Comparison of ENCODE assay signal across 24 cellular contexts in the genomic region with DNA sequence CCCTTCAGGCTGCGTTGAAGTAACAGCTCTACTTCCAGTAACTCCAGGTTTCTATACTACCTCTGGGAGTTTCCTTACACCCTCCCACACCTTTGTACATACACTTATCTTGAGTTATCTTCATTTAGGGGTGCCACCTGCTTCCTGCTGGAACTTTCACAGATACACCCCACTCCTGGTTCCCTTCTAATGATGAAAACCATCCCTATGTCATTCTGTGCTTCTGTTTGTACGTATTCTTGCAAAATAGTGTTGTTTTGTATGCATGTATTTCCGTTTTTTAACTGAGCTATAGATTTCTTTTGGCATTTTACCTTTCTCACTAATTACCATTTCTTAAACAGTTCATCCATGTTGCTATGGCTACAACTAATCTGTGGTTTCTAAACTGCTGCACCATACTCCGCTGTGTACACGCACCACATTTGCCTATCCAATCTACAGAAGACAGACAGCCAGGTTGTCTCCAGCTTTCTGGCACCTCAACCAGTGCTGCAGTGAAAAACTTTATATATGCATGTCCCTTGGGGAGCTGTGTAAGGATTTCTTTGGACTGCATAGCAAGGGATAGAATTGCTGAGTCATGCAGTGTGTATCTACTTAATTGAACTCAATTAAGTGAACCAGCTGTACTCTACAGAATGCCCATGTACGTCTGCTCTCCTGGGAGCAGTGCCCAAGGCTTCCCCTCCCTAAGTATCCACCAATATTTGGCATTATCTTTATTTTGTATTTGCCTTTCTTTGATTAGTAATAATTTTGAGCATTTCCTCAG.
DNase-seq lines count a peak whose midpoint lies in the region; ATAC-seq, FAIRE-seq and TF ChIP-seq lines count a peak whose summit lies in the region.
"Had no signal": no experiment of that assay in that cellular context is flagged by ENCODE, and none has a peak within 500 bp of the region (broad histone marks: within the 10 kb centered on the region; RNA-seq: fewer than 3 reads in every experiment).

No MANE protein-coding gene starts in this region.

- H3K9me3 Mint-ChIP-seq in activated CD8-positive, alpha-beta memory T cell treated with anti-CD3 and anti-CD28 coated beads, Interleukin-2, amount 10 ng/mL, durations not matched to agents 7 days and 5 days (ENCODE audit: low read depth), result no peaks in the 10 kb centered on the region
- H3K9me3 Mint-ChIP-seq: T-helper 2 cell treated with Interferon-gamma antibody and Interleukin-4, amounts not matched to agents 5 μg/mL and 100 μg/mL, for 36 hours had no signal

- no peaks in the 10 kb centered on the region for H3K36me3 ChIP-seq in hepatocyte (replicated peaks; ENCODE audit: insufficient read depth, low read depth)
- H3K36me3 ChIP-seq: BLaER1 had no signal

- H3K79me2 ChIP-seq in hepatocyte, result no peaks in the 10 kb centered on the region

- H3K27me3 Mint-ChIP-seq in activated CD8-positive, alpha-beta memory T cell treated with anti-CD3 and anti-CD28 coated beads, Interleukin-2, amount 10 ng/mL, durations not matched to agents 7 days and 5 days, result peaks cover 14% of the 10 kb centered on the region

- H3K27ac Mint-ChIP-seq in activated CD8-positive, alpha-beta memory T cell treated with anti-CD3 and anti-CD28 coated beads, Interleukin-2, amount 10 ng/mL, durations not matched to agents 7 days and 5 days, result no peak overlapping the region
- H3K27ac Mint-ChIP-seq: CD4-positive, CD25-positive, alpha-beta regulatory T cell; T-cell; T-helper 2 cell treated with Interferon-gamma antibody and Interleukin-4, amounts not matched to agents 5 μg/mL and 100 μg/mL, for 36 hours had no signal

- no peak for TF ChIP-seq EP300 in A549 (IDR thresholded peaks at IDR 0.05)

- CTCF ChIA-PET in A549 (lab: Yijun Ruan, JAX), result interaction anchor here (0.8 to 2.0 kb wide), 2 partner anchors 9 to 53 kb away, joined by 3 to 5 read pairs; no protein-coding TSS in a partner anchor
- CTCF ChIA-PET in activated CD8-positive, alpha-beta memory T cell treated with anti-CD3 and anti-CD28 coated beads, Interleukin-2, amount 10 ng/mL, durations not matched to agents 7 days and 5 days (lab: Charles Lee), result no interaction called here

- no peak for TF ChIP-seq RAD21 in A549 (conservative IDR thresholded peaks at IDR 0.05 in 1 of 2, IDR thresholded peaks at IDR 0.05 in 1 of 2)

- H3K27ac ChIP-seq in A549 (no peak overlapping the region), hepatocyte (no peak overlapping the region)
- H3K27ac ChIP-seq: 22Rv1, BLaER1, RWPE1 had no signal

- no peaks in the 10 kb centered on the region for H3K4me1 Mint-ChIP-seq in activated CD8-positive, alpha-beta memory T cell treated with anti-CD3 and anti-CD28 coated beads, Interleukin-2, amount 10 ng/mL, durations not matched to agents 7 days and 5 days
- H3K4me1 Mint-ChIP-seq: CD4-positive, CD25-positive, alpha-beta regulatory T cell; T-cell had no signal

- no peaks in the 10 kb centered on the region for H3K9me2 ChIP-seq in hepatocyte (replicated peaks; ENCODE audit: insufficient read depth)

- no peak overlapping the region for H3K4me3 Mint-ChIP-seq in activated CD8-positive, alpha-beta memory T cell treated with anti-CD3 and anti-CD28 coated beads, Interleukin-2, amount 10 ng/mL, durations not matched to agents 7 days and 5 days
- H3K4me3 Mint-ChIP-seq: CD4-positive, CD25-positive, alpha-beta regulatory T cell; T-cell; T-helper 2 cell treated with Interferon-gamma antibody and Interleukin-4, amounts not matched to agents 5 μg/mL and 100 μg/mL, for 36 hours had no signal

- 30% methylated on average over 6 of the region's 6 CpGs for WGBS in A549 (ENCODE audit: missing lambda C conversion rate)
- WGBS in hepatocyte (ENCODE audit: low lambda C conversion rate, missing lambda C conversion rate), result 88% methylated on average over 6 of the region's 6 CpGs

- H3K4me1 ChIP-seq in A549, result no peaks in the 10 kb centered on the region
- no peaks in the 10 kb centered on the region for H3K4me1 ChIP-seq in hepatocyte (ENCODE audit: insufficient read depth)
- H3K4me1 ChIP-seq: BLaER1 had no signal

- POLR2A ChIA-PET in A549 (lab: Yijun Ruan, JAX), result no interaction called here

- FAIRE-seq in A549 (lab: Jason Lieb, UNC), result no peak
- FAIRE-seq: G401.6 had no signal

- DNase-seq in NCI-H1105 treated with DMSO at 0.1 percent for 48 hours (lab: John Stamatoyannopoulos, UW), result peak; percentile 7
- DNase-seq in NCI-H1105 (lab: John Stamatoyannopoulos, UW), result no peak
- DNase-seq in A549 (ENCODE audit: low read depth in 1 of 2, low spot score in 1 of 2), result no peak
- DNase-seq in NCI-H2171 (lab: John Stamatoyannopoulos, UW), result peak; percentile 34
- peak; percentile 26 for DNase-seq in RPMI7951 (ENCODE audit: low read depth)
- no peak for DNase-seq in hepatocyte (ENCODE audit: low spot score)
- DNase-seq in activated CD8-positive, alpha-beta memory T cell treated with anti-CD3 and anti-CD28 coated beads, Interleukin-2, amount 10 ng/mL, durations not matched to agents 7 days and 5 days, result no peak
- DNase-seq in 8988T, result no peak
- DNase-seq: CD4-positive, CD25-positive, alpha-beta regulatory T cell; DMS53; GOT3; HCEC 1CT; Karpas-422; NCI-H1092; NCI-H1436 treated with DMSO at 0.1 percent for 48 hours; NCI-H187 treated with DMSO at 0.1 percent for 48 hours; NCI-H2227 treated with DMSO at 0.1 percent for 48 hours; SHP77; T-cell had no signal

- H2AFZ ChIP-seq in hepatocyte, result no peak overlapping the region

- H3K9me3 ChIP-seq in A549 (peaks cover 22% of the 10 kb centered on the region), hepatocyte (ENCODE audit: low read depth) (no peaks in the 10 kb centered on the region)

- no peaks in the 10 kb centered on the region for H3K36me3 Mint-ChIP-seq in activated CD8-positive, alpha-beta memory T cell treated with anti-CD3 and anti-CD28 coated beads, Interleukin-2, amount 10 ng/mL, durations not matched to agents 7 days and 5 days
- H3K36me3 Mint-ChIP-seq: CD4-positive, CD25-positive, alpha-beta regulatory T cell; T-cell had no signal

- no peak overlapping the region for H3K4me2 ChIP-seq in A549
- H3K4me2 ChIP-seq in hepatocyte, result no peak overlapping the region
- H3K4me2 ChIP-seq: BLaER1 had no signal

- no peak for TF ChIP-seq POLR2A in A549 (IDR thresholded peaks at IDR 0.05; ENCODE audit: low read length)

- no peaks in the 10 kb centered on the region for H3K27me3 ChIP-seq in hepatocyte
- H3K27me3 ChIP-seq: BLaER1 had no signal

- H3K4me3 ChIP-seq in A549 (no peak overlapping the region), hepatocyte (no peak overlapping the region)
- H3K4me3 ChIP-seq: BLaER1 had no signal

- H4K20me1 ChIP-seq in hepatocyte (ENCODE audit: insufficient read depth, poor library complexity, severe bottlenecking), result no peaks in the 10 kb centered on the region
- H4K20me1 ChIP-seq: BLaER1 had no signal

- ATAC-seq in A549, result no peak
- no peak for ATAC-seq in activated CD8-positive, alpha-beta memory T cell treated with anti-CD3 and anti-CD28 coated beads, Interleukin-2, amount 10 ng/mL, durations not matched to agents 7 days and 5 days
- ATAC-seq: T-cell had no signal

- TF ChIP-seq CTCF in A549 (IDR thresholded peaks at IDR 0.05), result no peak
- TF ChIP-seq CTCF in hepatocyte (IDR thresholded peaks at IDR 0.05; ENCODE audit: poor library complexity), result no peak

TF ChIP-seq in A549, 52 proteins besides CTCF, POLR2A, EP300 and RAD21:
- TF ChIP-seq, protein P1, sequence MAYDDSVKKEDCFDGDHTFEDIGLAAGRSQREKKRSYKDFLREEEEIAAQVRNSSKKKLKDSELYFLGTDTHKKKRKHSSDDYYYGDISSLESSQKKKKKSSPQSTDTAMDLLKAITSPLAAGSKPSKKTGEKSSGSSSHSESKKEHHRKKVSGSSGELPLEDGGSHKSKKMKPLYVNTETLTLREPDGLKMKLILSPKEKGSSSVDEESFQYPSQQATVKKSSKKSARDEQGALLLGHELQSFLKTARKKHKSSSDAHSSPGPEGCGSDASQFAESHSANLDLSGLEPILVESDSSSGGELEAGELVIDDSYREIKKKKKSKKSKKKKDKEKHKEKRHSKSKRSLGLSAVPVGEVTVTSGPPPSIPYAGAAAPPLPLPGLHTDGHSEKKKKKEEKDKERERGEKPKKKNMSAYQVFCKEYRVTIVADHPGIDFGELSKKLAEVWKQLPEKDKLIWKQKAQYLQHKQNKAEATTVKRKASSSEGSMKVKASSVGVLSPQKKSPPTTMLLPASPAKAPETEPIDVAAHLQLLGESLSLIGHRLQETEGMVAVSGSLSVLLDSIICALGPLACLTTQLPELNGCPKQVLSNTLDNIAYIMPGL (CRISPR knock-in tag; IDR thresholded peaks at IDR 0.05; ENCODE audit: borderline replicate concordance), result no peak
- no peak for TF ChIP-seq ZC3H11A (IDR thresholded peaks at IDR 0.05)
- no peak for TF ChIP-seq CEBPB (IDR thresholded peaks at IDR 0.05)
- peak; percentile 90 for TF ChIP-seq MAFK (IDR thresholded peaks at IDR 0.05; ENCODE audit: partially characterized antibody)
- TF ChIP-seq NFE2L2 (conservative IDR thresholded peaks at IDR 0.05; ENCODE audit: low read length), result peak; percentile 95
TF ChIP-seq in A549: peak in this region for 2.

Comparison
In these comparisons a context has a peak if more than half of its experiments do, and no peak if none do; other contexts are left out.
1. DNase-seq: peak in NCI-H1105 treated with DMSO at 0.1 percent for 48 hours (single experiment), NCI-H2171 (single experiment) and RPMI7951 (single experiment); none in NCI-H1105 (single experiment), A549 (0 of 2), hepatocyte (single experiment), activated CD8-positive, alpha-beta memory T cell treated with anti-CD3 and anti-CD28 coated beads, Interleukin-2, amount 10 ng/mL, durations not matched to agents 7 days and 5 days (single experiment) and 8988T (single experiment).